ENCODE assay signal across 31 cellular contexts in the genomic region with DNA sequence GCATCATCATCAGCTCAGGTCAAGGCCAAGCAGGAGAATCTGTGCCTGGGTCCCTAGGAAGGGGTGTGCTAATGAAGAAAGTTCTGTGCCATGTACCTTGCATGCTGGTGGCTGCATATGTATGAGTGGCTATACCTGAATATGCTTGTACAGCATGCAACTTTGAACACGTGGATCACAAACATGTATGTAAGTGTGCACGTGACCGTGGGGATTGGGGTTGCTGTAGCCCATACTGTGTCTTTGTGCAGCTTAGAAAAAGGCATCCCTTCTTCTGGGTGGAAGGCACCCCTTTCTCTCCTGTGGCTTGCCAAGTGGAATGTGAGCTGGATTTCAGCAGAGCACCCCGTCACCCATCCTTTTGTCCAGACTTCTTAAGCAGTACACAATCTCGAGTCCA. TPM values are rescaled to one million over a fixed set of nuclear protein-coding genes. Genes with fewer than 3 reads are reported as not detected.
"Had no signal": no experiment of that assay in that cellular context is flagged by ENCODE, and none has a peak within 500 bp of the region (broad histone marks: within the 10 kb centered on the region; RNA-seq: fewer than 3 reads in every experiment).

No MANE protein-coding gene starts in this region.

- H3K4me3 Mint-ChIP-seq: naive thymus-derived CD4-positive, alpha-beta T cell; natural killer cell; nephron; neural progenitor cell; stimulated activated memory B cell treated with anti-CD40 and anti-IgM and Interleukin-4, amounts not matched to agents 10 μg/mL and 1 μg/mL and 100 μg/mL, for 72 hours; stimulated activated naive CD8-positive, alpha-beta T cell treated with anti-CD3 and anti-CD28 coated beads, Interleukin-15, amount 100 ng/mL, for 72 hours; type B pancreatic cell had no signal

- H3K27ac Mint-ChIP-seq: naive thymus-derived CD4-positive, alpha-beta T cell; natural killer cell; nephron; neural progenitor cell; progenitor cell of endocrine pancreas; stimulated activated memory B cell treated with anti-CD40 and anti-IgM and Interleukin-4, amounts not matched to agents 10 μg/mL and 1 μg/mL and 100 μg/mL, for 72 hours; stimulated activated naive CD8-positive, alpha-beta T cell treated with anti-CD3 and anti-CD28 coated beads, Interleukin-15, amount 100 ng/mL, for 72 hours; type B pancreatic cell had no signal

- ATAC-seq: naive thymus-derived CD4-positive, alpha-beta T cell; natural killer cell; pancreas; psoas muscle; right cardiac atrium; sciatic nerve; stimulated activated memory B cell treated with anti-CD40 and anti-IgM and Interleukin-4, amounts not matched to agents 10 μg/mL and 1 μg/mL and 100 μg/mL, for 72 hours; stimulated activated naive CD8-positive, alpha-beta T cell treated with anti-CD3 and anti-CD28 coated beads, Interleukin-15, amount 100 ng/mL, for 72 hours; stimulated activated naive CD8-positive, alpha-beta T cell treated with anti-CD3 and anti-CD28 coated beads, Interleukin-15, Interleukin-2, amounts not matched to agents 100 U/mL and 50 U/mL, for 24 hours; upper lobe of right lung had no signal

- H3K4me3 ChIP-seq: neural progenitor cell, pancreas, psoas muscle, skin epidermis, smooth muscle cell, spleen, suprapubic skin, testis, tibial artery, transverse colon, upper lobe of right lung, uterus had no signal

- DNase-seq: naive thymus-derived CD4-positive, alpha-beta T cell; natural killer cell; nucleus accumbens; pancreas; psoas muscle; right cardiac atrium; stimulated activated CD4-positive, alpha-beta T cell treated with anti-CD3 and anti-CD28 coated beads, Interleukin-12 subunit alpha, Interleukin-12 subunit beta, amount 100 ng/mL, for 4 hours; stimulated activated CD4-positive, alpha-beta T cell treated with anti-CD3 and anti-CD28 coated beads, Interleukin-1b, Interleukin-23, amount 100 ng/mL, for 48 hours; stimulated activated CD4-positive, alpha-beta T cell treated with anti-CD3 and anti-CD28 coated beads, Interleukin-4, amount 100 ng/mL, for 1 hour; stimulated activated CD4-positive, alpha-beta T cell treated with anti-CD3 and anti-CD28 coated beads, Interleukin-4, amount 100 ng/mL, for 4 hours; stimulated activated CD8-positive, alpha-beta memory T cell treated with anti-CD3 and anti-CD28 coated beads, Interleukin-4, amount 100 ng/mL, for 48 hours; stimulated activated naive CD4-positive, alpha-beta T cell; stimulated activated naive CD8-positive, alpha-beta T cell treated with anti-CD3 and anti-CD28 coated beads, Interleukin-15, amount 100 ng/mL, for 72 hours; stimulated activated naive CD8-positive, alpha-beta T cell treated with anti-CD3 and anti-CD28 coated beads, Interleukin-15, Interleukin-2, amounts not matched to agents 100 U/mL and 50 U/mL, for 24 hours; substantia nigra; testis; tibial artery; transverse colon; upper lobe of right lung; uterus had no signal

- H3K36me3 Mint-ChIP-seq: natural killer cell; neural progenitor cell; stimulated activated memory B cell treated with anti-CD40 and anti-IgM and Interleukin-4, amounts not matched to agents 10 μg/mL and 1 μg/mL and 100 μg/mL, for 72 hours; type B pancreatic cell had no signal

- H3K9me3 Mint-ChIP-seq: natural killer cell; nephron; neural progenitor cell; stimulated activated memory B cell treated with anti-CD40 and anti-IgM and Interleukin-4, amounts not matched to agents 10 μg/mL and 1 μg/mL and 100 μg/mL, for 72 hours; stimulated activated naive CD8-positive, alpha-beta T cell treated with anti-CD3 and anti-CD28 coated beads, Interleukin-15, amount 100 ng/mL, for 72 hours; type B pancreatic cell had no signal

- H3K27ac ChIP-seq: neural progenitor cell, neutrophil, pancreas, psoas muscle, skin epidermis, spleen, suprapubic skin, testis, tibial artery, transverse colon, upper lobe of right lung, uterus had no signal

- H3K36me3 ChIP-seq: neural progenitor cell, neutrophil, pancreas, spleen, suprapubic skin, tibial artery, transverse colon, upper lobe of right lung, uterus had no signal

- H3K9me3 ChIP-seq: neutrophil, pancreas, psoas muscle, spleen, suprapubic skin, testis, tibial artery, transverse colon, upper lobe of right lung, uterus had no signal

- H2AFZ ChIP-seq: neural progenitor cell had no signal

- H3K4me1 ChIP-seq: pancreas, testis, upper lobe of right lung had no signal

- H3K27me3 ChIP-seq: testis, uterus had no signal

- H3K9ac ChIP-seq: neural progenitor cell had no signal

- H3K4me2 ChIP-seq: neural progenitor cell, smooth muscle cell had no signal

RNA-seq across cellular contexts. Expression of a gene that starts 13.8 kb away (rescaled TPM):
- total RNA-seq: naive thymus-derived CD4-positive, alpha-beta T cell; natural killer cell; progenitor cell of endocrine pancreas; spleen; upper lobe of right lung had no signal
- polyA plus RNA-seq: naive thymus-derived CD4-positive, alpha-beta T cell; smooth muscle cell had no signal
